ENCODE assay signal across 15 cellular contexts in the genomic region with DNA sequence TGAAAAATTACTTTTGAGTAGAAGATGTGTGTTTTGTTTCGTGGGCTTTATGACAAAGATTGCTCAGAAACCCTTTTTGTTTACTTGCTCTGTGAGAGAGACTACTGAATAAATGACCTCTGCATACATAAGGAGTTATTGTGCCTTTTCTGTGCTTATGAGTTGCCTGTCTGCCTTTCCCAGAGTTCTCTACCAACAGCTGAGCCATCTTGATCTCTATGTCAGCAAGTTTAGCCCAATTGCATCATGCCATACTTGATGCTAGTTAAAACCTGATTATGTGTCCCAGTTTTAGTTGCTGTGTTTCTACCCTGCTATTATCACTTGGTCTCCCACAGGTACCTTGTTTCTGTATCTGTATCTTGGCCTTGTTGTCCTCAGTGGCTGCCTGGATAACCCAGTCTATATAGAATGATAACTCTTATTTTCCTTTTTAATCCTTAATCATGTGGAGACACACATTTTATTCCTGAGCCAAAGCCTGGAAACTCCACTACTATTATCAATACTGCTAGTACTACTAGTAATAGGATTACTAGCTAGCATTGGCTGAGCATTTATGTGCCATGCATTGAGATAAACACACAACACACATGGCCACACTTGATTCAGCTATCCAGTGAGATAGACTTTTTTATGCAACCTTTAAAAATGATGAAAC.
DNase-seq lines count a peak whose midpoint lies in the region; ATAC-seq and TF ChIP-seq lines count a peak whose summit lies in the region.
"Had no signal": no experiment of that assay in that cellular context is flagged by ENCODE, and none has a peak within 500 bp of the region (broad histone marks: within the 10 kb centered on the region; RNA-seq: fewer than 3 reads in every experiment).

No MANE protein-coding gene starts in this region.

- DNase-seq in DMS 273 (lab: John Stamatoyannopoulos, UW; ENCODE audit: unreplicated experiment) = peak; percentile 11
- no peak for DNase-seq in DMS 273 treated with DMSO at 0.1 percent for 48 hours (lab: John Stamatoyannopoulos, UW)
- peak; percentile 8 for DNase-seq in NCI-H69 (lab: John Stamatoyannopoulos, UW)
- DNase-seq in choroid plexus epithelial cell (ENCODE audit: low read depth) = peak; percentile 45
- no peak for DNase-seq in pons (ENCODE audit: low spot score)
- DNase-seq in posterior cingulate gyrus = no peak
- DNase-seq: AML-193; Calu3; CD8-positive, alpha-beta memory T cell; DMS153; DND-41; GDM1 had no signal

- H3K4me3 ChIP-seq in choroid plexus epithelial cell (ENCODE audit: low read depth, low read length) = no peak overlapping the region
- H3K4me3 ChIP-seq: BLaER1 had no signal

- intact Hi-C loops in posterior cingulate gyrus (cut with DNase I) = no loop called here

- TF ChIP-seq CTCF in choroid plexus epithelial cell (conservative IDR thresholded peaks at IDR 0.05; ENCODE audit: low read depth, low read length) = no peak

- no peak for ATAC-seq in HG03159 (IDR thresholded peaks at IDR 0.05; ENCODE audit: unreplicated experiment)
- ATAC-seq: HCT116 had no signal

Comparison
In these comparisons a context has a peak if more than half of its experiments do, and no peak if none do; other contexts are left out.
1. DNase-seq: peak in DMS 273 (single experiment), NCI-H69 (single experiment) and choroid plexus epithelial cell (single experiment); none in DMS 273 treated with DMSO at 0.1 percent for 48 hours (single experiment), pons (single experiment) and posterior cingulate gyrus (0 of 10).